In genomic region chr19:40717880-40718773, GRCh38 we compare ENCODE assay signal across 8 cellular contexts. TPM values are rescaled to one million over a fixed set of nuclear protein-coding genes. Genes with fewer than 3 reads are reported as not detected.
A peak's percentile ranks its signal among the peaks of the same experiment; 100 is the strongest.
DNase-seq lines count a peak whose midpoint lies in the region; ATAC-seq and FAIRE-seq lines count a peak whose summit lies in the region.

No MANE protein-coding gene starts in this region.

- no peak for FAIRE-seq in small intestine (lab: Jason Lieb, UNC)

- H3K4me1 Mint-ChIP-seq in activated CD8-positive, alpha-beta memory T cell treated with anti-CD3 and anti-CD28 coated beads, Interleukin-2, amount 10 ng/mL, durations not matched to agents 7 days and 5 days: peaks cover 64% of the 10 kb centered on the region
- H3K4me1 Mint-ChIP-seq in activated naive CD8-positive, alpha-beta T cell treated with anti-CD3 and anti-CD28 coated beads for 36 hours: peaks cover 48% of the 10 kb centered on the region

- WGBS in iPS DF 6.9 (ENCODE audit: insufficient coverage, insufficient read length): no CpG with 5 or more reads among the region's 20 CpGs
- 13 to 40% (median 33%) methylated on average over 20 of the region's 20 CpGs for WGBS in small intestine, 3 donors

- no peak for DNase-seq in activated CD8-positive, alpha-beta memory T cell treated with anti-CD3 and anti-CD28 coated beads, Interleukin-2, amount 10 ng/mL, durations not matched to agents 7 days and 5 days
- no peak for DNase-seq in activated CD8-positive, alpha-beta memory T cell treated with anti-CD3 and anti-CD28 coated beads, Interleukin-2, amount 50 U/mL, for 4 hours
- peak; percentile 3 for DNase-seq in activated naive CD8-positive, alpha-beta T cell treated with anti-CD3 and anti-CD28 coated beads for 36 hours
- no peak for DNase-seq in iPS DF 6.9 (ENCODE audit: low read depth, low spot score)
- DNase-seq in small intestine: peak; percentile 40

- peak overlapping the region; percentile 80 for H3K27ac Mint-ChIP-seq in activated CD8-positive, alpha-beta memory T cell treated with anti-CD3 and anti-CD28 coated beads, Interleukin-2, amount 10 ng/mL, durations not matched to agents 7 days and 5 days
- H3K27ac Mint-ChIP-seq in activated naive CD8-positive, alpha-beta T cell treated with anti-CD3 and anti-CD28 coated beads for 36 hours: peak overlapping the region; percentile 75

- CTCF ChIA-PET in activated CD8-positive, alpha-beta memory T cell treated with anti-CD3 and anti-CD28 coated beads, Interleukin-2, amount 10 ng/mL, durations not matched to agents 7 days and 5 days (lab: Charles Lee): interaction anchor here (1.5 to 2.1 kb wide), 5 partner anchors 14 to 101 kb away, joined by 3 to 14 read pairs (median 8); partner anchors contain the start of genes ACTMAP, EGLN2, NUMBL and SNRPA

- H3K4me1 ChIP-seq in iPS DF 6.9 (ENCODE audit: control insufficient read depth, insufficient read depth, low read length) (peaks cover 4% of the 10 kb centered on the region; the same call in 1 of the 2 replicates), small intestine (ENCODE audit: control insufficient read depth in 2 of 2, insufficient read depth in 1 of 2, low read depth in 1 of 2, low read length in 1 of 2) (peaks cover 0 to 8% of the 10 kb centered on the region in 2 donors)

- H3K27ac ChIP-seq in iPS DF 6.9 (ENCODE audit: low read length) (no peak overlapping the region), small intestine (ENCODE audit: low read depth in 1 of 2, low read length in 1 of 2) (peak overlapping the region; percentile 98 to 99)

- no peaks in the 10 kb centered on the region for H3K27me3 ChIP-seq in iPS DF 6.9 (ENCODE audit: control insufficient read depth, insufficient read depth, low read length)
- H3K27me3 ChIP-seq in small intestine (ENCODE audit: control insufficient read depth in 2 of 2, insufficient read depth in 2 of 2, low read length in 2 of 2): no peaks in the 10 kb centered on the region

- no peaks in the 10 kb centered on the region for H3K9me3 Mint-ChIP-seq in activated CD8-positive, alpha-beta memory T cell treated with anti-CD3 and anti-CD28 coated beads, Interleukin-2, amount 10 ng/mL, durations not matched to agents 7 days and 5 days (ENCODE audit: low read depth)
- no peaks in the 10 kb centered on the region for H3K9me3 Mint-ChIP-seq in activated naive CD8-positive, alpha-beta T cell treated with anti-CD3 and anti-CD28 coated beads for 36 hours

- peak overlapping the region; percentile 76; the same call in 1 of the 2 replicates for H3K4me3 ChIP-seq in iPS DF 6.9 (ENCODE audit: low read length)
- H3K4me3 ChIP-seq in small intestine (ENCODE audit: low read depth in 1 of 2, low read length in 2 of 2): peak overlapping the region; percentile 88 to 93

- H3K36me3 Mint-ChIP-seq in activated CD8-positive, alpha-beta memory T cell treated with anti-CD3 and anti-CD28 coated beads, Interleukin-2, amount 10 ng/mL, durations not matched to agents 7 days and 5 days: peaks cover 6% of the 10 kb centered on the region
- peaks cover 11% of the 10 kb centered on the region for H3K36me3 Mint-ChIP-seq in activated naive CD8-positive, alpha-beta T cell treated with anti-CD3 and anti-CD28 coated beads for 36 hours

- no peaks in the 10 kb centered on the region for H3K27me3 Mint-ChIP-seq in activated CD8-positive, alpha-beta memory T cell treated with anti-CD3 and anti-CD28 coated beads, Interleukin-2, amount 10 ng/mL, durations not matched to agents 7 days and 5 days
- H3K27me3 Mint-ChIP-seq in activated naive CD8-positive, alpha-beta T cell treated with anti-CD3 and anti-CD28 coated beads for 36 hours: no peaks in the 10 kb centered on the region

- H3K36me3 ChIP-seq in iPS DF 6.9 (ENCODE audit: control insufficient read depth, insufficient read depth, low read length): no peaks in the 10 kb centered on the region
- peaks cover 0 to under 1% of the 10 kb centered on the region in 2 donors for H3K36me3 ChIP-seq in small intestine (ENCODE audit: control insufficient read depth in 2 of 2, insufficient read depth in 2 of 2, low read length in 2 of 2)

- no peaks in the 10 kb centered on the region for H3K9me3 ChIP-seq in iPS DF 6.9 (ENCODE audit: control insufficient read depth, insufficient read depth, low read length)
- H3K9me3 ChIP-seq in small intestine (ENCODE audit: control insufficient read depth, low read depth): no peaks in the 10 kb centered on the region

- no peak for ATAC-seq in activated CD8-positive, alpha-beta memory T cell treated with anti-CD3 and anti-CD28 coated beads, Interleukin-2, amount 10 ng/mL, durations not matched to agents 7 days and 5 days
- no peak for ATAC-seq in HG02973 (IDR thresholded peaks at IDR 0.05; ENCODE audit: unreplicated experiment)
- no peak for ATAC-seq in GM19467 (IDR thresholded peaks at IDR 0.05; ENCODE audit: unreplicated experiment)
- ATAC-seq in HG03432 (IDR thresholded peaks at IDR 0.05; ENCODE audit: unreplicated experiment): no peak

- H3K4me3 Mint-ChIP-seq in activated CD8-positive, alpha-beta memory T cell treated with anti-CD3 and anti-CD28 coated beads, Interleukin-2, amount 10 ng/mL, durations not matched to agents 7 days and 5 days: peak overlapping the region; percentile 73
- H3K4me3 Mint-ChIP-seq in activated naive CD8-positive, alpha-beta T cell treated with anti-CD3 and anti-CD28 coated beads for 36 hours: peak overlapping the region; percentile 79

RNA-seq across cellular contexts. Expression of gene ITPKC, which starts 1.2 kb away (rescaled TPM):
- total RNA-seq in activated CD8-positive, alpha-beta memory T cell treated with anti-CD3 and anti-CD28 coated beads, Interleukin-2, amount 10 ng/mL, durations not matched to agents 7 days and 5 days: 1 to 10 TPM; 5.6 to 5.8 TPM
- total RNA-seq in activated naive CD8-positive, alpha-beta T cell treated with anti-CD3 and anti-CD28 coated beads for 36 hours: 1 to 10 TPM; 3.8 to 4.1 TPM
- polyA plus RNA-seq in small intestine: 10 to 100 TPM; 22.7 to 26.4 (median 24.7) TPM

RNA-seq across cellular contexts. Expression of gene COQ8B, which starts 1.4 kb away (rescaled TPM):
- 10 to 100 TPM; 28.0 to 30.9 TPM for total RNA-seq in activated CD8-positive, alpha-beta memory T cell treated with anti-CD3 and anti-CD28 coated beads, Interleukin-2, amount 10 ng/mL, durations not matched to agents 7 days and 5 days
- 10 to 100 TPM; 18.9 to 25.3 TPM for total RNA-seq in activated naive CD8-positive, alpha-beta T cell treated with anti-CD3 and anti-CD28 coated beads for 36 hours
- 10 to 100 TPM; 29.2 to 45.5 (median 44.5) TPM for polyA plus RNA-seq in small intestine

RNA-seq across cellular contexts. Expression of gene NUMBL, which starts 27.7 kb away (rescaled TPM):
- 1 to 10 TPM; 6.4 to 7.2 TPM for total RNA-seq in activated CD8-positive, alpha-beta memory T cell treated with anti-CD3 and anti-CD28 coated beads, Interleukin-2, amount 10 ng/mL, durations not matched to agents 7 days and 5 days
- 10 to 100 TPM; 13.4 to 14.9 TPM for total RNA-seq in activated naive CD8-positive, alpha-beta T cell treated with anti-CD3 and anti-CD28 coated beads for 36 hours
- polyA plus RNA-seq in small intestine: 10 to 100 TPM in 1 of 3 donors, 1 to 10 TPM in 2; 6.2 to 15.6 (median 9.4) TPM

RNA-seq across cellular contexts. Expression of gene ACTMAP, which starts 32.1 kb away (rescaled TPM):
- 10 to 100 TPM; 13.7 to 18.2 TPM for total RNA-seq in activated CD8-positive, alpha-beta memory T cell treated with anti-CD3 and anti-CD28 coated beads, Interleukin-2, amount 10 ng/mL, durations not matched to agents 7 days and 5 days
- total RNA-seq in activated naive CD8-positive, alpha-beta T cell treated with anti-CD3 and anti-CD28 coated beads for 36 hours: 10 to 100 TPM; 13.8 to 15.6 TPM
- polyA plus RNA-seq in small intestine: 10 to 100 TPM; 12.1 to 27.5 (median 19.5) TPM

RNA-seq across cellular contexts. Expression of gene SNRPA, which starts 32.9 kb away (rescaled TPM):
- total RNA-seq in activated CD8-positive, alpha-beta memory T cell treated with anti-CD3 and anti-CD28 coated beads, Interleukin-2, amount 10 ng/mL, durations not matched to agents 7 days and 5 days: 100 to 1,000 TPM; 176 to 193 TPM
- 100 to 1,000 TPM; 237 to 252 TPM for total RNA-seq in activated naive CD8-positive, alpha-beta T cell treated with anti-CD3 and anti-CD28 coated beads for 36 hours
- polyA plus RNA-seq in small intestine: 10 to 100 TPM; 25.7 to 77.8 (median 36.7) TPM

Comparison
In these comparisons a context has a peak if more than half of its experiments do, and no peak if none do; other contexts are left out.
1. DNase-seq: peak in activated naive CD8-positive, alpha-beta T cell treated with anti-CD3 and anti-CD28 coated beads for 36 hours (single experiment) and small intestine (single experiment); none in activated CD8-positive, alpha-beta memory T cell treated with anti-CD3 and anti-CD28 coated beads, Interleukin-2, amount 10 ng/mL, durations not matched to agents 7 days and 5 days (single experiment), activated CD8-positive, alpha-beta memory T cell treated with anti-CD3 and anti-CD28 coated beads, Interleukin-2, amount 50 U/mL, for 4 hours (single experiment) and iPS DF 6.9 (single experiment).